In the genomic region with DNA sequence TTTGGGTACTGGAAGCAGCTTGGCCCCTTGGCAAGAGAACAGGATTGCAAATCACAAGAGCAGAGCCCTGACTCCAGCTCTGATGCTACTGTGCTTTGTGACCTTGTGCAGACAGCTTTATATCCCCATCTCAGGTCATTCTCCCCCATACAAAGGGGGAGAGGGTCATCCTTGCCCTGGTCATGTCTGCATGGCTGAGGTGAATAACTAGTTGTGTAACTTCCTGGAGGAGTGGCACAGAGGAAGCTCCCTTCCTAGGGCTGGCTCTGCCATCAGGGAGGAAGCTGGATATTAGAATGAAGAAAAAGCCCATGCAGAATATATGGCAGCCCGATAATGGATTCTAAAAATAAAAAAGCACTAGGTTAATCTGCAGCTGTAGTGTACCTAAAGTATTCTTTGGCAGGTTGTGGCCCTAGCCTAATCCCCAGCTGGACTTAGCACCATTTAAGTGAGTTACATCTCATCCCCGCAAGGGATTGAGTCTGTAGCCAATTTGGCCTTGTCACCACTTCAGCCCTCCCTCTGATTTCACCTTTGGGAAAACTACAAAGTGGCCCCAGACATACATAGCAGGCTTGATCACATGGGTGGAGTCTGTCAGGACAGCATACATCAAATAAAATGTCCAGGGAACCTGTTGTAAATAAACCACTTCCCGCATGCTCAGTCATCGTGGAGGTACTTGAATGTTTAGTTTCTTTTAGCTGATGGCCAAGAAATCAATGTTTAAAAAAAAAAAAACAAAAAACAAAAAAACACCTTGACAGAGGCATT, we compare ENCODE assay signal across 10 cellular contexts.
DNase-seq lines count a peak whose midpoint lies in the region; ATAC-seq and TF ChIP-seq lines count a peak whose summit lies in the region.
"Had no signal": no experiment of that assay in that cellular context is flagged by ENCODE, and none has a peak within 500 bp of the region (broad histone marks: within the 10 kb centered on the region; RNA-seq: fewer than 3 reads in every experiment).

No MANE protein-coding gene starts in this region.

- H3K4me1 ChIP-seq in BLaER1 treated with 17β-estradiol and CSF1 and Interleukin-3, amounts not matched to agents 10 nM and 100 nM, result peaks cover 86 to 100% (median 99%) of the 10 kb centered on the region in 10 experiments

- H3K36me3 Mint-ChIP-seq in effector memory CD8-positive, alpha-beta T cell (ENCODE audit: insufficient read depth), result peaks cover 12% of the 10 kb centered on the region
- H3K36me3 Mint-ChIP-seq in nephron (ENCODE audit: low read depth), result peaks cover 9% of the 10 kb centered on the region

- no peak overlapping the region for H3K9ac ChIP-seq in BLaER1 treated with 17β-estradiol and CSF1 and Interleukin-3, amounts not matched to agents 10 nM and 100 nM

- H3K4me3 ChIP-seq in BLaER1 treated with 17β-estradiol and CSF1 and Interleukin-3, amounts not matched to agents 10 nM and 100 nM, result peak overlapping the region in 2 of 10 experiments; percentile 3 to 15; a peak in 1 of 20 replicates

- H3K27me3 Mint-ChIP-seq in effector memory CD8-positive, alpha-beta T cell, result no peaks in the 10 kb centered on the region
- H3K27me3 Mint-ChIP-seq in nephron (ENCODE audit: low read depth), result no peaks in the 10 kb centered on the region

- DNase-seq in LoVo (ENCODE audit: low spot score) (peak; percentile 77), HCEC 1CT (no peak)
- DNase-seq in effector memory CD8-positive, alpha-beta T cell, result no peak
- no peak for DNase-seq in activated T-cell treated with anti-CD3 and anti-CD28 coated beads, Interleukin-2, amount 50 U/mL, for 48 hours
- DNase-seq: activated CD8-positive, alpha-beta memory T cell treated with anti-CD3 and anti-CD28 coated beads, Interleukin-2, amount 50 U/mL, for 4 hours; GF-D8 had no signal

- peaks cover 0 to 20% (median 17%) of the 10 kb centered on the region in 11 experiments; a peak in 17 of 22 replicates for H3K9me3 ChIP-seq in BLaER1 treated with 17β-estradiol and CSF1 and Interleukin-3, amounts not matched to agents 10 nM and 100 nM (replicated peaks in 1 of 11)

- peaks cover 0 to 17% (median 4%) of the 10 kb centered on the region in 11 experiments; a peak in 10 of 22 replicates for H3K36me3 ChIP-seq in BLaER1 treated with 17β-estradiol and CSF1 and Interleukin-3, amounts not matched to agents 10 nM and 100 nM

- peak overlapping the region; percentile 78 to 96 (median 90) for H3K4me2 ChIP-seq in BLaER1 treated with 17β-estradiol and CSF1 and Interleukin-3, amounts not matched to agents 10 nM and 100 nM

- peak overlapping the region in 1 of 2 donors; percentile 21 for H3K4me3 Mint-ChIP-seq in effector memory CD8-positive, alpha-beta T cell
- H3K4me3 Mint-ChIP-seq in nephron, result peak overlapping the region in 1 of 3 experiments; percentile 35

- H4K20me1 ChIP-seq in BLaER1 treated with 17β-estradiol and CSF1 and Interleukin-3, amounts not matched to agents 10 nM and 100 nM, result peaks cover 0 to 29% (median 0%) of the 10 kb centered on the region in 11 experiments; a peak in 6 of 22 replicates

- no peak for ATAC-seq in effector memory CD8-positive, alpha-beta T cell (replicated peaks)
- ATAC-seq in GM19324 (IDR thresholded peaks at IDR 0.05; ENCODE audit: low FRiP score, unreplicated experiment) (no peak), HG02642 (IDR thresholded peaks at IDR 0.05; ENCODE audit: poor library complexity, unreplicated experiment) (no peak)

- TF ChIP-seq CTCF in nephron (IDR thresholded peaks at IDR 0.05; ENCODE audit: unreplicated experiment in 3 of 3), result no peak

- peaks cover 61 to 77% of the 10 kb centered on the region in 2 donors for H3K4me1 Mint-ChIP-seq in effector memory CD8-positive, alpha-beta T cell (ENCODE audit: low read depth in 2 of 2)
- H3K4me1 Mint-ChIP-seq in nephron, result peaks cover 96% of the 10 kb centered on the region

- H3K27ac Mint-ChIP-seq in effector memory CD8-positive, alpha-beta T cell, result peak overlapping the region; percentile 20 to 66
- H3K27ac Mint-ChIP-seq in nephron, result peak overlapping the region; percentile 88 to 95 (median 94)

- no peaks in the 10 kb centered on the region for H3K9me3 Mint-ChIP-seq in effector memory CD8-positive, alpha-beta T cell
- no peaks in the 10 kb centered on the region for H3K9me3 Mint-ChIP-seq in nephron

- H3K27me3 ChIP-seq in BLaER1 treated with 17β-estradiol and CSF1 and Interleukin-3, amounts not matched to agents 10 nM and 100 nM, result peaks cover 0 to 6% (median 0%) of the 10 kb centered on the region in 11 experiments; a peak in 3 of 22 replicates

- peak overlapping the region in 8 of 11 experiments; percentile 6 to 87 (median 36); a peak in 11 of 22 replicates for H3K27ac ChIP-seq in BLaER1 treated with 17β-estradiol and CSF1 and Interleukin-3, amounts not matched to agents 10 nM and 100 nM
